8 cellular contexts compared by ENCODE assay signal in the genomic region with DNA sequence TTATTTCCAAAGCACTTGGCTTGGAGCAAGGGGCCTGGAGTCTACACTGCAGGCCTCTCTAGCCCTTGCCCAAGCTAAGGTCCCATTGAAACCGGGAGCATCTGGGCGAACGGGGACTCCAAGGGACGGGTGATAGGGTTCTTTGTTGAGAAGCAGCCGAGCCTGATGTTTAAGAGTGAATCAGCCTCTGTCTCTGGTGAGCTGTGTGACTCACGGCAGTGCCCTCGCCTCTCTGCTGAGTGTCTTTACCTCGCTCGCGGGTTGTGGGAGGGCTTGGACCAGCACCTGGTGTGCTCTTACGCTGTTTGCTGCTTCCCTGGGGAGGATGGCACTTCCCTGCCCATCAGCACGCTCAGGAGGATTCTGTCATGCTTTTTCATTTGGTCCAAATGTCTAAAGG. TPM values are rescaled to one million over a fixed set of nuclear protein-coding genes. Genes with fewer than 3 reads are reported as not detected.
DNase-seq lines count a peak whose midpoint lies in the region; TF ChIP-seq lines count a peak whose summit lies in the region.

No MANE protein-coding gene starts in this region.

- peaks cover 43% of the 10 kb centered on the region for H3K4me1 Mint-ChIP-seq in brain

- H3K27ac ChIP-seq in muscle layer of duodenum (ENCODE audit: low read length) (peak overlapping the region; percentile 53), vagina (no peak overlapping the region)

- H3K9me3 ChIP-seq in NT2/D1 (ENCODE audit: insufficient read depth, low read length): no peaks in the 10 kb centered on the region
- no peaks in the 10 kb centered on the region for H3K9me3 ChIP-seq in muscle layer of duodenum (ENCODE audit: control insufficient read depth in 1 of 2, low read length in 2 of 2)
- H3K9me3 ChIP-seq in vagina: no peaks in the 10 kb centered on the region

- peaks cover 75% of the 10 kb centered on the region for H3K36me3 ChIP-seq in NT2/D1 (ENCODE audit: insufficient read depth, insufficient read length, low read length)
- H3K36me3 ChIP-seq in muscle layer of duodenum (ENCODE audit: control insufficient read depth in 1 of 2, insufficient read depth in 2 of 2, low read length in 2 of 2): peaks cover 25 to 50% of the 10 kb centered on the region in 2 donors
- H3K36me3 ChIP-seq in vagina: peaks cover 0 to 55% of the 10 kb centered on the region in 2 donors

- H3K27ac Mint-ChIP-seq in brain: peak overlapping the region in 3 of 5 experiments; percentile 63 to 91 (median 77)

- H3K9ac ChIP-seq in NT2/D1 (ENCODE audit: insufficient read length, low read depth): peak overlapping the region; percentile 94

- peaks cover 8% of the 10 kb centered on the region for H3K27me3 Mint-ChIP-seq in brain

- H3K9me3 Mint-ChIP-seq in brain: peaks cover 0 to 6% (median 0%) of the 10 kb centered on the region in 5 experiments

- H3K4me1 ChIP-seq in NT2/D1 (ENCODE audit: insufficient read depth, insufficient read length) (peaks cover 14% of the 10 kb centered on the region), muscle layer of duodenum (ENCODE audit: control insufficient read depth in 1 of 2, insufficient read depth in 2 of 2, low read length in 2 of 2) (peaks cover 9 to 25% of the 10 kb centered on the region in 2 donors), vagina (peaks cover 48% of the 10 kb centered on the region)

- H3K4me3 ChIP-seq in NT2/D1 (ENCODE audit: insufficient read length, low read depth): peak overlapping the region; percentile 91
- peak overlapping the region; percentile 81 to 82 for H3K4me3 ChIP-seq in muscle layer of duodenum (ENCODE audit: low read depth in 1 of 2, low read length in 2 of 2)
- peak overlapping the region; percentile 85 to 100 for H3K4me3 ChIP-seq in vagina

- no peak for TF ChIP-seq CTCF in brain (conservative IDR thresholded peaks at IDR 0.05)
- TF ChIP-seq CTCF in vagina (IDR thresholded peaks at IDR 0.05): no peak
- no peak for TF ChIP-seq CTCF in GM13977 (IDR thresholded peaks at IDR 0.05; ENCODE audit: extremely low read depth, insufficient read depth, missing control alignments)

- in situ Hi-C loops in GM13977 (cut with MboI; ENCODE audit: low pct_unique_long_range_greater_than_20kb, low sequenced_read_pairs, unreplicated experiment): no loop called here

- H3K36me3 Mint-ChIP-seq in brain: peaks cover 40% of the 10 kb centered on the region

- H3K27me3 ChIP-seq in NT2/D1 (ENCODE audit: insufficient read depth, insufficient read length) (no peaks in the 10 kb centered on the region), muscle layer of duodenum (ENCODE audit: low read depth, low read length) (no peaks in the 10 kb centered on the region), vagina (no peaks in the 10 kb centered on the region)

- no peak for TF ChIP-seq POLR2A in vagina (IDR thresholded peaks at IDR 0.05)

- H3K4me3 Mint-ChIP-seq in brain: peak overlapping the region; percentile 85 to 90 (median 86)

- intact Hi-C loops in vagina (cut with DNase I): no loop called here

- DNase-seq in ELR (ENCODE audit: low read depth) (peak; percentile 96), NT2/D1 (ENCODE audit: low read depth, low spot score) (no peak), vagina (ENCODE audit: extremely low spot score in 2 of 2) (no peak), globus pallidus (ENCODE audit: low spot score) (no peak), HuH-7.5 (ENCODE audit: low spot score) (no peak), GM13977 (ENCODE audit: low spot score) (no peak)

RNA-seq across cellular contexts. Expression of gene HGS, which starts 1.3 kb away (rescaled TPM):
- polyA plus RNA-seq in brain (ENCODE audit: insufficient read depth, low read depth, low replicate concordance): 147 TPM
- 72.9 TPM for total RNA-seq in vagina

RNA-seq across cellular contexts. Expression of gene ARL16, which starts 1.5 kb away (rescaled TPM):
- polyA plus RNA-seq in brain (ENCODE audit: insufficient read depth, low read depth, low replicate concordance): 78.3 TPM
- 24.1 TPM for total RNA-seq in vagina

RNA-seq across cellular contexts. Expression of gene MRPL12, which starts 18.1 kb away (rescaled TPM):
- 91.5 TPM for polyA plus RNA-seq in brain (ENCODE audit: insufficient read depth, low read depth, low replicate concordance)
- 77.3 TPM for total RNA-seq in vagina

RNA-seq across cellular contexts. Expression of gene CCDC137, which starts 18.6 kb away (rescaled TPM):
- polyA plus RNA-seq in brain (ENCODE audit: insufficient read depth, low read depth, low replicate concordance): 19.4 TPM
- 13.8 TPM for total RNA-seq in vagina

RNA-seq across cellular contexts. Expression of gene OXLD1, which starts 18.7 kb away (rescaled TPM):
- 32.6 TPM for polyA plus RNA-seq in brain (ENCODE audit: insufficient read depth, low read depth, low replicate concordance)
- total RNA-seq in vagina: 43.0 TPM
